Comparison of ENCODE assay signal across 7 cellular contexts in the genomic region with DNA sequence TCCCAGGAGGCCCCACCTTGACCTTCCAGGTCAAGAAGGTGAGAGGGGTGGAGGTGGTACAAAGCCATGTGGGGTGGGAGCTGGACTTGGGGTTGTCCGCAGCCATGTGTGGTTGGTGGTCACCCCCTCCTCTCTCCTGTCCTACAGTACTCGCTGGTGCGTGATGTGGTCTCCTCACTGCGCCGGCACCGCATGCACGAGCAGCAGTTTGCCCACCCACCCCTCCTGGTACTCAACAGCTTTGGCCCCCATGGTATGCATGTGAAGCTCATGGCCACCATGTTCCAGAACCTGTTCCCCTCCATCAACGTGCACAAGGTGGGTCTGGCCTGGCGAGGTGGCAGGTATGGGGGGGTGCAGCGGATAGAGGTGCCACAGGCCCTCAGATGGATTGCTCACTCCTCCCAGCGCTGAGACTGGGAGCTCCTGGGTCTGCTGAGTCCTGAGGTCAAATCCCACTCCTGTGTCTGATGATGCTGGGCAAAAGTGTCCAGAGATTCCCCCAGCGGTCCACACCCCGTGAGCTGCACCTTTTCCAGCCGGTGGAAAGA. TPM values are rescaled to one million over a fixed set of nuclear protein-coding genes. Genes with fewer than 3 reads are reported as not detected.
DNase-seq lines count a peak whose midpoint lies in the region; ATAC-seq and TF ChIP-seq lines count a peak whose summit lies in the region.
"Had no signal": no experiment of that assay in that cellular context is flagged by ENCODE, and none has a peak within 500 bp of the region (broad histone marks: within the 10 kb centered on the region; RNA-seq: fewer than 3 reads in every experiment).

No MANE protein-coding gene starts in this region.

- BruUV-seq in OCI-LY7 (replicated peaks; lab: Mats Ljungman, UMichigan) = no TSS peak

- POLR2A ChIA-PET in OCI-LY7 (lab: Charles Lee) = interaction anchor here (1.0 kb wide), 1 partner anchor 93 kb away, joined by 3 read pairs; no protein-coding TSS in a partner anchor

- H3K4me3 ChIP-seq in GM12865 (ENCODE audit: low read depth, low read length) (peak overlapping the region; percentile 91), OCI-LY7 (ENCODE audit: low read depth, low read length, poor library complexity, severe bottlenecking) (peak overlapping the region; percentile 99), mesodermal cell (ENCODE audit: extremely low read depth, insufficient read depth, low read length, poor library complexity, severe bottlenecking) (peak overlapping the region; percentile 79)

- H3K4me2 ChIP-seq in OCI-LY7 (ENCODE audit: low read length) = peak overlapping the region; percentile 91

- intact Hi-C loops in OCI-LY7 (cut with micrococcal nuclease; ENCODE audit: unreplicated experiment) = loop anchor here (10.0 kb wide), 2 partner anchors 127 to 297 kb away; a partner anchor contains a TSS

- CTCF ChIA-PET in OCI-LY7 (lab: Charles Lee; ENCODE audit: unreplicated experiment) = interaction anchor here (0.6 to 1.6 kb wide), 2 partner anchors 10 to 222 kb away, joined by 3 to 7 read pairs; no protein-coding TSS in a partner anchor

- peaks cover 32% of the 10 kb centered on the region for H3K79me2 ChIP-seq in OCI-LY7 (ENCODE audit: insufficient read depth, low read depth, low read length)

- H3K9me2 ChIP-seq in OCI-LY7 (ENCODE audit: insufficient read depth, low read length) = no peaks in the 10 kb centered on the region

- no peak for TF ChIP-seq CTCF in GM12865 (IDR thresholded peaks at IDR 0.05; ENCODE audit: insufficient read depth, low read depth, low read length, missing control alignments)
- no peak for TF ChIP-seq CTCF in OCI-LY7 (conservative IDR thresholded peaks at IDR 0.05; ENCODE audit: low read length)

- DNase-seq in GM12865 (ENCODE audit: low read depth) (no peak), OCI-LY7 (ENCODE audit: low spot score) (no peak)
- no peak for DNase-seq in stimulated activated CD4-positive, alpha-beta T cell treated with anti-CD3 and anti-CD28 coated beads, Interleukin-1b, Interleukin-23, amount 100 ng/mL, for 48 hours
- no peak for DNase-seq in stimulated activated CD4-positive, alpha-beta T cell treated with anti-CD3 and anti-CD28 coated beads, Interleukin-4, amount 100 ng/mL, for 1 hour
- DNase-seq: NCI-H2029 treated with DMSO at 0.1 percent for 48 hours had no signal

- H2AFZ ChIP-seq in OCI-LY7 (ENCODE audit: low read length) = no peak overlapping the region

- H3K9me3 ChIP-seq in OCI-LY7 (ENCODE audit: low read length) (no peaks in the 10 kb centered on the region), mesodermal cell (ENCODE audit: control insufficient read depth, low read length) (no peaks in the 10 kb centered on the region)

- 93 to 96% methylated on average over 10 to 12 of the region's 14 CpGs for WGBS in mesodermal cell (ENCODE audit: insufficient coverage in 2 of 2), 2 experiments

- H3K36me3 ChIP-seq in OCI-LY7 (ENCODE audit: insufficient read depth, low read length) (peaks cover 60% of the 10 kb centered on the region), mesodermal cell (ENCODE audit: control insufficient read depth, insufficient read depth, low read length) (peaks cover 49% of the 10 kb centered on the region)

- no peak overlapping the region for H3K27ac ChIP-seq in OCI-LY7 (ENCODE audit: low read depth, low read length, poor library complexity, severe bottlenecking)
- H3K27ac ChIP-seq in mesodermal cell (ENCODE audit: low read depth, low read length, severe bottlenecking) = no peak overlapping the region

- H4K20me1 ChIP-seq in OCI-LY7 (ENCODE audit: insufficient read depth, low read length) = no peaks in the 10 kb centered on the region

- H3K4me1 ChIP-seq in OCI-LY7 (ENCODE audit: insufficient read depth, low read length, poor library complexity, severe bottlenecking) = peaks cover 58% of the 10 kb centered on the region
- peaks cover 2% of the 10 kb centered on the region for H3K4me1 ChIP-seq in mesodermal cell (ENCODE audit: control insufficient read depth, insufficient read depth, low read length, poor library complexity, severe bottlenecking)

- no peak for ATAC-seq in GM19035 (IDR thresholded peaks at IDR 0.05; ENCODE audit: unreplicated experiment)

RNA-seq across cellular contexts. Expression of a gene that starts 1.7 kb away (rescaled TPM):
- total RNA-seq in OCI-LY7 (2014; rRNA removed; shearing (Covaris generic)) = 77.1 and 85.8 TPM in 2 replicates
- total RNA-seq in OCI-LY7 (2022) = 88.3 and 116 TPM in 2 replicates
- polyA plus RNA-seq in mesodermal cell (2013, experiment 1 of 2) = 22.3 TPM
- 17.6 TPM for polyA plus RNA-seq in mesodermal cell (2013, experiment 2 of 2)

RNA-seq across cellular contexts. Expression of a gene that starts 3.6 kb away (rescaled TPM):
- total RNA-seq in OCI-LY7 (2014; rRNA removed; shearing (Covaris generic)) = 8.8 and 11.9 TPM in 2 replicates
- total RNA-seq in OCI-LY7 (2022) = 31.1 and 43.3 TPM in 2 replicates
- 6.2 TPM for polyA plus RNA-seq in mesodermal cell (2013, experiment 1 of 2)
- polyA plus RNA-seq in mesodermal cell (2013, experiment 2 of 2) = 3.2 TPM

RNA-seq across cellular contexts. Expression of a gene that starts 5.4 kb away (rescaled TPM):
- 7.3 and 8.4 TPM in 2 replicates for total RNA-seq in OCI-LY7 (2014; rRNA removed; shearing (Covaris generic))
- 8.3 and 10.1 TPM in 2 replicates for total RNA-seq in OCI-LY7 (2022)
- polyA plus RNA-seq in mesodermal cell (2013, experiment 1 of 2) = 2.1 TPM
- 2.5 TPM for polyA plus RNA-seq in mesodermal cell (2013, experiment 2 of 2)

RNA-seq across cellular contexts. Expression of a gene that starts 11.8 kb away (rescaled TPM):
- 255 and 287 TPM in 2 replicates for total RNA-seq in OCI-LY7 (2014; rRNA removed; shearing (Covaris generic))
- 256 TPM in 2 replicates for total RNA-seq in OCI-LY7 (2022)
- 179 TPM for polyA plus RNA-seq in mesodermal cell (2013, experiment 1 of 2)
- polyA plus RNA-seq in mesodermal cell (2013, experiment 2 of 2) = 158 TPM

RNA-seq across cellular contexts. Expression of a gene that starts 21.8 kb away (rescaled TPM):
- 21.9 and 32.9 TPM in 2 replicates for total RNA-seq in OCI-LY7 (2014; rRNA removed; shearing (Covaris generic))
- 28.5 and 30.9 TPM in 2 replicates for total RNA-seq in OCI-LY7 (2022)
- 5.1 TPM for polyA plus RNA-seq in mesodermal cell (2013, experiment 1 of 2)
- 3.7 TPM for polyA plus RNA-seq in mesodermal cell (2013, experiment 2 of 2)
